Comparison of ENCODE assay signal across 8 cellular contexts in genomic region chr6:135054575-135055498, GRCh38. TPM values are rescaled to one million over a fixed set of nuclear protein-coding genes. Genes with fewer than 3 reads are reported as not detected.
DNase-seq lines count a peak whose midpoint lies in the region; ATAC-seq and TF ChIP-seq lines count a peak whose summit lies in the region.

Gene HBS1L, minus strand, starts transcription at chr6:135054822. Its CDS starts 131 bp downstream, at chr6:135054691.

- 11 to 28% (median 17%) methylated on average over 18 to 53 of the region's 53 CpGs for WGBS in heart left ventricle, 4 donors

- H3K27me3 ChIP-seq in heart left ventricle: no peaks in the 10 kb centered on the region

- H3K9me3 Mint-ChIP-seq in type B pancreatic cell: no peaks in the 10 kb centered on the region

- H3K4me3 Mint-ChIP-seq in type B pancreatic cell: peak within 1 kb of the TSS; percentile 99

- peaks cover 0 to 31% (median 15%) of the 10 kb centered on the region in 12 donors for H3K4me1 ChIP-seq in heart left ventricle

- peaks cover 8% of the 10 kb centered on the region for H3K27me3 Mint-ChIP-seq in type B pancreatic cell

- in situ Hi-C loops in GM13976 (cut with MboI; ENCODE audit: low sequenced_read_pairs, unreplicated experiment): no loop called here

- H3K27ac Mint-ChIP-seq in type B pancreatic cell: peak within 1 kb of the TSS; percentile 99

- peaks cover 3% of the 10 kb centered on the region for H3K36me3 Mint-ChIP-seq in type B pancreatic cell

- intact Hi-C loops in T-helper 1 cell treated with Interleukin-12 subunit alpha and Interleukin-12 subunit beta and Interleukin-4 antibody, amounts not matched to agents 30 ng/mL and 1 ng/mL, for 36 hours (cut with micrococcal nuclease): loop anchor here (1.0 to 10.0 kb wide), 15 partner anchors 25 to 1234 kb away; partner anchors contain the start of genes AHI1, BCLAF1 and MTFR2
- intact Hi-C loops in heart left ventricle (cut with DNase I): no loop called here

- no peaks in the 10 kb centered on the region for H3K9me3 ChIP-seq in heart left ventricle

- H3K4me3 ChIP-seq in heart left ventricle: peak within 1 kb of the TSS; percentile 62 to 98 (median 86)

- peaks cover 0 to 8% (median 4%) of the 10 kb centered on the region in 9 donors for H3K36me3 ChIP-seq in heart left ventricle

- H3K27ac ChIP-seq in heart left ventricle: peak within 1 kb of the TSS; percentile 64 to 95 (median 84)

- ATAC-seq in HG02870 (IDR thresholded peaks at IDR 0.05; ENCODE audit: unreplicated experiment) (peak; percentile 96), heart left ventricle (peak; percentile 100)

- TF ChIP-seq CTCF in GM13976 (IDR thresholded peaks at IDR 0.05; ENCODE audit: borderline replicate concordance, control extremely low read depth, extremely low read depth, insufficient read depth, missing control alignments) (no peak), heart left ventricle (IDR thresholded peaks at IDR 0.05) (no peak), type B pancreatic cell (conservative IDR thresholded peaks at IDR 0.05) (no peak)

- peak in 1 of 2 donors; percentile 87 for TF ChIP-seq POLR2A in heart left ventricle (IDR thresholded peaks at IDR 0.05)

- DNase-seq in GM13976 (ENCODE audit: low spot score): peak; percentile 97
- DNase-seq in NCI-H146 treated with DMSO at 0.1 percent for 48 hours (lab: John Stamatoyannopoulos, UW; ENCODE audit: unreplicated experiment): peak; percentile 98
- DNase-seq in amniotic epithelial cell (ENCODE audit: low read depth): peak; percentile 95
- peak; percentile 95 to 99 (median 98) for DNase-seq in heart left ventricle
- peak; percentile 97 for DNase-seq in pons (ENCODE audit: low spot score)
- peak; percentile 97 for DNase-seq in type B pancreatic cell (ENCODE audit: extremely low spot score, unreplicated experiment)

- peaks cover 14% of the 10 kb centered on the region for H3K4me1 Mint-ChIP-seq in type B pancreatic cell (ENCODE audit: unreplicated experiment)

RNA-seq across cellular contexts. Expression of gene HBS1L, which starts in this region (rescaled TPM):
- total RNA-seq in T-helper 1 cell treated with Interleukin-12 subunit alpha and Interleukin-12 subunit beta and Interleukin-4 antibody, amounts not matched to agents 30 ng/mL and 1 ng/mL, for 36 hours: 104 and 105 TPM in 2 replicates
- 100 to 1,000 TPM in 1 of 9 donors, 10 to 100 TPM in 8; 40.0 to 101 (median 83.5) TPM for total RNA-seq in heart left ventricle
- polyA plus RNA-seq in heart left ventricle: 10 to 100 TPM; 23.6 to 71.3 TPM
- 55.8 and 71.0 TPM in 2 replicates for total RNA-seq in type B pancreatic cell (ENCODE audit: low replicate concordance)

Comparison
In these comparisons a context has a peak if more than half of its experiments do, and no peak if none do; other contexts are left out.
1. Peak in every context shown above with its lines: DNase-seq, ATAC-seq, H3K4me3 ChIP-seq and H3K27ac ChIP-seq.